23 cellular contexts compared by ENCODE assay signal in genomic region chr12:13627536-13627935, GRCh38.
"Had no signal": no experiment of that assay in that cellular context is flagged by ENCODE, and none has a peak within 500 bp of the region (broad histone marks: within the 10 kb centered on the region; RNA-seq: fewer than 3 reads in every experiment).

No MANE protein-coding gene starts in this region.

- H3K27ac Mint-ChIP-seq: dendritic cell treated with granulocyte-macrophage colony-stimulating factor and Interleukin-4, amounts not matched to agents 40 ng/mL and 50 ng/mL, for 4 days; effector memory CD8-positive, alpha-beta T cell; immature natural killer cell; naive B cell; nephron; stimulated activated naive B cell treated with anti-CD40 and anti-IgM and Interleukin-4, amounts not matched to agents 10 μg/mL and 1 μg/mL and 100 μg/mL, for 72 hours; stimulated activated naive CD8-positive, alpha-beta T cell treated with anti-CD3 and anti-CD28 coated beads, Interleukin-15, amount 100 ng/mL, for 72 hours had no signal

- H3K36me3 Mint-ChIP-seq: immature natural killer cell; naive B cell; stimulated activated naive B cell treated with anti-CD40 and anti-IgM and Interleukin-4, amounts not matched to agents 10 μg/mL and 1 μg/mL and 100 μg/mL, for 72 hours had no signal

- H3K27ac ChIP-seq: esophagus squamous epithelium, gastroesophageal sphincter, neutrophil, sigmoid colon, skin epidermis, testis, tibial nerve had no signal

- H3K4me3 Mint-ChIP-seq: dendritic cell treated with granulocyte-macrophage colony-stimulating factor and Interleukin-4, amounts not matched to agents 40 ng/mL and 50 ng/mL, for 4 days; effector memory CD8-positive, alpha-beta T cell; immature natural killer cell; nephron; stimulated activated naive B cell treated with anti-CD40 and anti-IgM and Interleukin-4, amounts not matched to agents 10 μg/mL and 1 μg/mL and 100 μg/mL, for 72 hours; stimulated activated naive CD8-positive, alpha-beta T cell treated with anti-CD3 and anti-CD28 coated beads, Interleukin-15, amount 100 ng/mL, for 72 hours had no signal

- H3K27me3 Mint-ChIP-seq: dendritic cell treated with granulocyte-macrophage colony-stimulating factor and Interleukin-4, amounts not matched to agents 40 ng/mL and 50 ng/mL, for 4 days; effector memory CD8-positive, alpha-beta T cell had no signal

- ATAC-seq: effector memory CD8-positive, alpha-beta T cell; gastroesophageal sphincter; left cardiac atrium; left ventricle myocardium superior; stimulated activated naive B cell treated with anti-CD40 and anti-IgM and Interleukin-4, amounts not matched to agents 10 μg/mL and 1 μg/mL and 100 μg/mL, for 72 hours; stimulated activated naive CD8-positive, alpha-beta T cell treated with anti-CD3 and anti-CD28 coated beads, Interleukin-15, amount 100 ng/mL, for 72 hours had no signal

- H3K4me1 ChIP-seq: esophagus squamous epithelium, gastroesophageal sphincter, sigmoid colon, testis, tibial nerve had no signal

- H3K9me3 ChIP-seq: esophagus squamous epithelium, gastroesophageal sphincter, neutrophil, sigmoid colon, testis, tibial nerve had no signal

- H3K36me3 ChIP-seq: esophagus squamous epithelium, gastroesophageal sphincter, neutrophil, sigmoid colon, tibial nerve had no signal

- H3K27me3 ChIP-seq: esophagus squamous epithelium, gastroesophageal sphincter, sigmoid colon, testis, tibial nerve had no signal

- H3K4me1 Mint-ChIP-seq: immature natural killer cell; naive B cell; nephron; stimulated activated naive B cell treated with anti-CD40 and anti-IgM and Interleukin-4, amounts not matched to agents 10 μg/mL and 1 μg/mL and 100 μg/mL, for 72 hours; stimulated activated naive CD8-positive, alpha-beta T cell treated with anti-CD3 and anti-CD28 coated beads, Interleukin-15, amount 100 ng/mL, for 72 hours had no signal

- H3K9me3 Mint-ChIP-seq: dendritic cell treated with granulocyte-macrophage colony-stimulating factor and Interleukin-4, amounts not matched to agents 40 ng/mL and 50 ng/mL, for 4 days; nephron; stimulated activated naive CD8-positive, alpha-beta T cell treated with anti-CD3 and anti-CD28 coated beads, Interleukin-15, amount 100 ng/mL, for 72 hours had no signal

- DNase-seq: effector memory CD8-positive, alpha-beta T cell; esophagus squamous epithelium; foreskin fibroblast; glutamatergic neuron; immature natural killer cell; left cardiac atrium; left ventricle myocardium superior; mesenchymal stem cell; naive B cell; posterior cingulate gyrus; sigmoid colon; stimulated activated CD4-positive, alpha-beta T cell treated with anti-CD3 and anti-CD28 coated beads, Interleukin-2, amount 100 ng/mL, for 24 hours; stimulated activated CD4-positive, alpha-beta T cell treated with anti-CD3 and anti-CD28 coated beads, Interleukin-4, amount 100 ng/mL, for 4 hours; stimulated activated naive B cell treated with anti-CD40 and anti-IgM and Interleukin-4, amounts not matched to agents 10 μg/mL and 1 μg/mL and 100 μg/mL, for 72 hours; stimulated activated naive CD8-positive, alpha-beta T cell treated with anti-CD3 and anti-CD28 coated beads, Interleukin-15, amount 100 ng/mL, for 72 hours; testis had no signal

- H3K4me3 ChIP-seq: esophagus squamous epithelium, gastroesophageal sphincter, lung, sigmoid colon, skin epidermis, testis, tibial nerve had no signal
